Comparison of ENCODE assay signal across 33 cellular contexts in the genomic region with DNA sequence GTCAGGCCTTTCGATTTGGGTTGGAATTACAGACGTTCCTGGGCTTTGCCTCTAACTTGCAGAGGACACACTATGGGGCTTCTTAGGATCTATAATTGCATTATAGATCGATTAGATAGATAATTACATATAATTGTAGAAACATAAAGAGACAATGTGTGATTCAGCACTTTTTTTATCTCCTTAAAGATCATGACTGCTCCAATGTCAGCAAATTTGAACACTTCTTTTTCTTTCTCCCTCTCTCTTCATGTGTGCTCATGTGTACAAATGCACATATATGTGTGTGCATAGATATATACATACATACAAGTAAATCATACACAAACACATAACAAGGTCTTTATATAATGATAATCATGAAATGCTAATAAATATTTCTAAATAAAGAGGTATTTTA.
DNase-seq lines count a peak whose midpoint lies in the region; ATAC-seq, FAIRE-seq and TF ChIP-seq lines count a peak whose summit lies in the region.
"Had no signal": no experiment of that assay in that cellular context is flagged by ENCODE, and none has a peak within 500 bp of the region (broad histone marks: within the 10 kb centered on the region; RNA-seq: fewer than 3 reads in every experiment).

No MANE protein-coding gene starts in this region.

- H3K9ac ChIP-seq in HepG2 (ENCODE audit: insufficient read depth, low read depth, low read length), result no peak overlapping the region
- H3K9ac ChIP-seq: BLaER1; BLaER1 treated with 17β-estradiol and CSF1 and Interleukin-3, amounts not matched to agents 10 nM and 100 nM had no signal

- under 1% methylated on average over 3 of the region's 3 CpGs for WGBS in HepG2 (ENCODE audit: low lambda C conversion rate)
- WGBS in right lobe of liver (ENCODE audit: insufficient coverage, low coverage, low lambda C conversion rate, missing lambda C conversion rate), result 55% methylated on average over 3 of the region's 3 CpGs
- 66 to 77% methylated on average over 3 of the region's 3 CpGs for WGBS in heart right ventricle, 2 donors

- H4K20me1 ChIP-seq in HepG2 (ENCODE audit: insufficient read depth, low read length), result no peaks in the 10 kb centered on the region
- H4K20me1 ChIP-seq: BLaER1; BLaER1 treated with 17β-estradiol and CSF1 and Interleukin-3, amounts not matched to agents 10 nM and 100 nM had no signal

- no peak for FAIRE-seq in HepG2 (lab: Jason Lieb, UNC)
- FAIRE-seq: A204.1, A549, D721Med had no signal

- DNase-seq in HepG2 (ENCODE audit: low spot score) (no peak), right lobe of liver (no peak), NCI-H146 (lab: John Stamatoyannopoulos, UW) (peak; percentile 3), NCI-H146 treated with DMSO at 0.1 percent for 48 hours (lab: John Stamatoyannopoulos, UW; ENCODE audit: unreplicated experiment) (peak; percentile 4), heart right ventricle (no peak)
- DNase-seq in activated CD4-positive, alpha-beta T cell treated with anti-CD3 and anti-CD28 coated beads for 1 hour, result no peak
- DNase-seq: 8988T; ACHN; AML-193; BE2C; C1 segment of cervical spinal cord; Caco-2; Calu3; CD4-positive, alpha-beta memory T cell; CD4-positive, alpha-beta T cell; CD4-positive, CD25-positive, alpha-beta regulatory T cell; CD8-positive, alpha-beta memory T cell; CD8-positive, alpha-beta T cell; COR-L47; DMS 273 treated with DMSO at 0.1 percent for 48 hours; DMS153; DMS53; DMS79; DMS79 treated with DMSO at 0.1 percent for 48 hours; DND-41; EL had no signal

- CTCF ChIA-PET in HepG2 (lab: Yijun Ruan, JAX; ENCODE audit: low intra/inter-chr PET ratio, low total read pairs), result no interaction called here

- no peak overlapping the region for H2AFZ ChIP-seq in HepG2 (ENCODE audit: low read length)

- no peak for ATAC-seq in HepG2
- no peak for ATAC-seq in right lobe of liver
- ATAC-seq in heart right ventricle, result no peak
- ATAC-seq: A549; CD8-positive, alpha-beta T cell had no signal

- TF ChIP-seq POLR2A in HepG2 (IDR thresholded peaks at IDR 0.05; ENCODE audit: insufficient read depth in 1 of 2, low read depth in 2 of 2, low read length in 2 of 2) (no peak), right lobe of liver (IDR thresholded peaks at IDR 0.05) (no peak)

- no TSS peak for BruUV-seq in HepG2 (replicated peaks; lab: Mats Ljungman, UMichigan)

- no peak for TF ChIP-seq RAD21 in HepG2 (CRISPR knock-in tag; IDR thresholded peaks at IDR 0.05)

- POLR2A ChIA-PET in HepG2 (lab: Yijun Ruan, JAX), result no interaction called here

- H3K36me3 ChIP-seq in HepG2 (replicated peaks in 1 of 2; ENCODE audit: control insufficient read depth in 1 of 2, insufficient read depth in 2 of 2, low read length in 2 of 2) (no peaks in the 10 kb centered on the region), right lobe of liver (no peaks in the 10 kb centered on the region), heart right ventricle (no peaks in the 10 kb centered on the region)
- H3K36me3 ChIP-seq: BE2C; BLaER1; BLaER1 treated with 17β-estradiol and CSF1 and Interleukin-3, amounts not matched to agents 10 nM and 100 nM had no signal

- H3K79me2 ChIP-seq in HepG2 (ENCODE audit: insufficient read depth, low read length), result no peaks in the 10 kb centered on the region

- in situ Hi-C loops in HepG2 (cut with HindIII; ENCODE audit: extremely low pct_ligation_motif_present, low pct_unique_long_range_greater_than_20kb), result no loop called here

- H3K9me3 ChIP-seq in HepG2 (ENCODE audit: low read length) (peaks cover 9% of the 10 kb centered on the region), right lobe of liver (no peaks in the 10 kb centered on the region), heart right ventricle (peaks cover 0 to 4% (median 0%) of the 10 kb centered on the region in 11 donors)
- H3K9me3 ChIP-seq: A549; BE2C; BLaER1; BLaER1 treated with 17β-estradiol and CSF1 and Interleukin-3, amounts not matched to agents 10 nM and 100 nM; Caco-2 had no signal

- H3K27me3 ChIP-seq in HepG2 (ENCODE audit: control insufficient read depth in 1 of 2, insufficient read depth in 2 of 2, low read length in 2 of 2), result no peaks in the 10 kb centered on the region
- no peaks in the 10 kb centered on the region for H3K27me3 ChIP-seq in right lobe of liver
- no peaks in the 10 kb centered on the region for H3K27me3 ChIP-seq in heart right ventricle
- H3K27me3 ChIP-seq: BE2C; BLaER1; BLaER1 treated with 17β-estradiol and CSF1 and Interleukin-3, amounts not matched to agents 10 nM and 100 nM had no signal

- TF ChIP-seq CTCF in HepG2 (CRISPR knock-in tag; IDR thresholded peaks at IDR 0.05) (no peak), right lobe of liver (IDR thresholded peaks at IDR 0.05) (no peak), heart right ventricle (IDR thresholded peaks at IDR 0.05) (no peak)

- intact Hi-C loops in HepG2 (cut with micrococcal nuclease; ENCODE audit: unreplicated experiment) (no loop called here), right lobe of liver (cut with DNase I) (no loop called here), heart right ventricle (cut with DNase I) (no loop called here)

- H3K4me1 ChIP-seq in HepG2 (ENCODE audit: insufficient read depth, low read length) (no peaks in the 10 kb centered on the region), right lobe of liver (no peaks in the 10 kb centered on the region), heart right ventricle (no peaks in the 10 kb centered on the region)
- H3K4me1 ChIP-seq: A549; BE2C; BLaER1; BLaER1 treated with 17β-estradiol and CSF1 and Interleukin-3, amounts not matched to agents 10 nM and 100 nM; Caco-2 had no signal

- TF ChIP-seq EP300 in HepG2 (IDR thresholded peaks at IDR 0.05; ENCODE audit: low read depth in 2 of 2, low read length in 2 of 2) (no peak), HepG2 (CRISPR knock-in tag; IDR thresholded peaks at IDR 0.05; ENCODE audit: borderline replicate concordance) (no peak)

- H3K27ac ChIP-seq in HepG2 (ENCODE audit: extremely low read length, insufficient read depth, low read length) (no peak overlapping the region), right lobe of liver (no peak overlapping the region), heart right ventricle (no peak overlapping the region)
- H3K27ac ChIP-seq: 22Rv1; A549; BLaER1; BLaER1 treated with 17β-estradiol and CSF1 and Interleukin-3, amounts not matched to agents 10 nM and 100 nM; C4-2B had no signal

- H3K4me2 ChIP-seq in HepG2 (ENCODE audit: low read depth, low read length), result no peak overlapping the region
- H3K4me2 ChIP-seq: A549; BLaER1; BLaER1 treated with 17β-estradiol and CSF1 and Interleukin-3, amounts not matched to agents 10 nM and 100 nM had no signal

- no peak overlapping the region for H3K4me3 ChIP-seq in HepG2 (replicated peaks in 1 of 3; ENCODE audit: insufficient read depth in 1 of 3, low read depth in 2 of 3, low read length in 3 of 3)
- no peak overlapping the region for H3K4me3 ChIP-seq in right lobe of liver
- H3K4me3 ChIP-seq in heart right ventricle, result no peak overlapping the region
- H3K4me3 ChIP-seq: A549; BLaER1; BLaER1 treated with 17β-estradiol and CSF1 and Interleukin-3, amounts not matched to agents 10 nM and 100 nM had no signal

TF ChIP-seq in HepG2, 621 proteins besides CTCF, POLR2A, EP300 and RAD21:
- no peak for TF ChIP-seq GZF1 (CRISPR knock-in tag; IDR thresholded peaks at IDR 0.05)
- TF ChIP-seq ZNF263 (CRISPR knock-in tag; IDR thresholded peaks at IDR 0.05), result no peak
- TF ChIP-seq MAFK (conservative IDR thresholded peaks at IDR 0.05 in 1 of 2, IDR thresholded peaks at IDR 0.05 in 1 of 2; ENCODE audit: low read length in 2 of 2), result peak; percentile 51 to 78; a peak in 3 of 4 replicates
- no peak for TF ChIP-seq HNRNPL (IDR thresholded peaks at IDR 0.05; ENCODE audit: low read depth, low read length)
- TF ChIP-seq BRD4 (CRISPR knock-in tag; IDR thresholded peaks at IDR 0.05), result no peak
- no peak for TF ChIP-seq ZMYM3 (CRISPR knock-in tag; IDR thresholded peaks at IDR 0.05)
- no peak for TF ChIP-seq ZBTB8A (CRISPR knock-in tag; IDR thresholded peaks at IDR 0.05; ENCODE audit: borderline replicate concordance, low read depth)
- peak; percentile 63 for TF ChIP-seq MAFF (IDR thresholded peaks at IDR 0.05; ENCODE audit: low read depth, low read length)

Comparison
In these comparisons a context has a peak if more than half of its experiments do, and no peak if none do; other contexts are left out.
1. DNase-seq: peak in NCI-H146 (single experiment) and NCI-H146 treated with DMSO at 0.1 percent for 48 hours (single experiment); none in HepG2 (single experiment), right lobe of liver (0 of 3), activated CD4-positive, alpha-beta T cell treated with anti-CD3 and anti-CD28 coated beads for 1 hour (single experiment) and heart right ventricle (0 of 2).